ENCODE assay signal across 10 cellular contexts in genomic region chr14:69877492-69877891, GRCh38. TPM values are rescaled to one million over a fixed set of nuclear protein-coding genes. Genes with fewer than 3 reads are reported as not detected.
DNase-seq lines count a peak whose midpoint lies in the region; ATAC-seq and TF ChIP-seq lines count a peak whose summit lies in the region.
"Had no signal": no experiment of that assay in that cellular context is flagged by ENCODE, and none has a peak within 500 bp of the region (broad histone marks: within the 10 kb centered on the region; RNA-seq: fewer than 3 reads in every experiment).

No MANE protein-coding gene starts in this region.

- no peaks in the 10 kb centered on the region for H3K9me3 ChIP-seq in HCT116 (ENCODE audit: control insufficient read depth in 1 of 2, insufficient read depth in 1 of 2, low read depth in 1 of 2, low read length in 2 of 2)
- no peaks in the 10 kb centered on the region for H3K9me3 ChIP-seq in SK-N-SH

- peak; percentile 78 for ATAC-seq in HCT116
- ATAC-seq in GM21576 (IDR thresholded peaks at IDR 0.05; ENCODE audit: unreplicated experiment): no peak
- no peak for ATAC-seq in stimulated activated naive CD8-positive, alpha-beta T cell treated with anti-CD3 and anti-CD28 coated beads, Interleukin-15, Interleukin-2, amounts not matched to agents 100 U/mL and 50 U/mL, for 24 hours
- ATAC-seq: activated CD4-positive, CD25-positive, alpha-beta regulatory T cell treated with anti-CD3 and anti-CD28 coated beads, Interleukin-2, amount 50 U/mL, for 24 hours had no signal

- intact Hi-C loops in HCT116 (cut with micrococcal nuclease): loop anchor here (1.0 to 5.0 kb wide), 4 partner anchors 136 to 440 kb away; no protein-coding TSS in a partner anchor

- H3K4me1 ChIP-seq in HCT116 (ENCODE audit: control insufficient read depth in 1 of 2, insufficient read depth in 2 of 2, low read length in 2 of 2) (no peaks in the 10 kb centered on the region), SK-N-SH (ENCODE audit: control insufficient read depth in 1 of 2, insufficient read depth in 2 of 2, low read depth in 1 of 2, low read length in 1 of 2) (peaks cover 0 to 27% of the 10 kb centered on the region in 2 experiments; a peak in 1 of 4 replicates)

- H3K4me2 ChIP-seq in HCT116 (ENCODE audit: low read length) (no peak overlapping the region), SK-N-SH (no peak overlapping the region)

- no peaks in the 10 kb centered on the region for H3F3A ChIP-seq in SK-N-SH (replicated peaks; ENCODE audit: insufficient read depth)

- WGBS in SK-N-SH (ENCODE audit: low lambda C conversion rate): 35% methylated on average over 2 of the region's 2 CpGs

- no peaks in the 10 kb centered on the region for H4K20me1 ChIP-seq in HCT116 (ENCODE audit: insufficient read depth)
- no peaks in the 10 kb centered on the region for H4K20me1 ChIP-seq in SK-N-SH (ENCODE audit: insufficient read depth)

- H3K36me3 ChIP-seq in HCT116 (ENCODE audit: control insufficient read depth in 1 of 2, insufficient read depth in 2 of 2, low read length in 2 of 2): no peaks in the 10 kb centered on the region
- H3K36me3 ChIP-seq in SK-N-SH (replicated peaks in 1 of 2; ENCODE audit: control insufficient read depth in 1 of 2, insufficient read depth in 2 of 2, low read length in 1 of 2): no peaks in the 10 kb centered on the region

- no peak overlapping the region for H3K9ac ChIP-seq in HCT116 (ENCODE audit: low read length)
- no peak overlapping the region for H3K9ac ChIP-seq in SK-N-SH

- DNase-seq in AG09319 (ENCODE audit: extremely low read depth, low read depth): no peak
- DNase-seq in HCT116 (ENCODE audit: low read depth, low spot score): peak; percentile 29
- DNase-seq in SK-N-SH: peak; percentile 61
- DNase-seq in iris pigment epithelial cell (ENCODE audit: low read depth): peak; percentile 70
- no peak for DNase-seq in activated CD8-positive, alpha-beta memory T cell treated with anti-CD3 and anti-CD28 coated beads, Interleukin-2, amount 50 U/mL, for 4 hours
- no peak for DNase-seq in GF-D8 (lab: John Stamatoyannopoulos, UW)
- no peak for DNase-seq in stimulated activated naive CD8-positive, alpha-beta T cell treated with anti-CD3 and anti-CD28 coated beads, Interleukin-15, Interleukin-2, amounts not matched to agents 100 U/mL and 50 U/mL, for 24 hours
- DNase-seq: left cardiac atrium had no signal

- TF ChIP-seq RAD21 in HCT116 (IDR thresholded peaks at IDR 0.05; ENCODE audit: low read depth) (peak; percentile 58), SK-N-SH (IDR thresholded peaks at IDR 0.05; ENCODE audit: low read length) (peak; percentile 69)

- no peak for TF ChIP-seq POLR2A in HCT116 (IDR thresholded peaks at IDR 0.05; ENCODE audit: borderline replicate concordance, extremely low read depth, insufficient read depth, insufficient read length)

- H3K27ac ChIP-seq in HCT116 (ENCODE audit: low read depth, low read length): no peak overlapping the region
- H3K27ac ChIP-seq in SK-N-SH (ENCODE audit: low read depth in 2 of 2, low read length in 1 of 2): no peak overlapping the region

- POLR2A ChIA-PET in HCT116 (lab: Charles Lee) (interaction anchor here (1.0 kb wide), 1 partner anchor 151 kb away, joined by 3 read pairs; no protein-coding TSS in a partner anchor), SK-N-SH (lab: Yijun Ruan, JAX) (no interaction called here)

- TF ChIP-seq CTCF in AG09319 (IDR thresholded peaks at IDR 0.05; ENCODE audit: low read depth, low read length) (peak; percentile 10), HCT116 (IDR thresholded peaks at IDR 0.05 in 2 of 3, conservative IDR thresholded peaks at IDR 0.05 in 1 of 3; ENCODE audit: borderline replicate concordance in 1 of 3, insufficient read depth in 1 of 3, low read depth in 2 of 3, low read length in 2 of 3) (peak; percentile 47 to 62 (median 61); a peak in 5 of 6 replicates), SK-N-SH (IDR thresholded peaks at IDR 0.05) (peak; percentile 46)

- RAD21 ChIA-PET in HCT116 (lab: Charles Lee; ENCODE audit: low non-redundant PET in 1 of 2, low total read pairs in 2 of 2, uncharacterized antibody in 2 of 2, unreplicated experiment in 2 of 2): interaction anchor here (1.0 to 2.2 kb wide), 2 partner anchors 151 kb away, joined by 4 to 6 read pairs; no protein-coding TSS in a partner anchor

- H3K27me3 ChIP-seq in HCT116 (ENCODE audit: insufficient read depth, low read length): peaks cover 19% of the 10 kb centered on the region
- 0 out of 2 replicates have a peak, but pooled peaks cover 13% of the 10 kb centered on the region for H3K27me3 ChIP-seq in SK-N-SH (ENCODE audit: insufficient read depth)

- H3K9me2 ChIP-seq in HCT116 (ENCODE audit: insufficient read depth) (no peaks in the 10 kb centered on the region), SK-N-SH (no peaks in the 10 kb centered on the region)

- H3K4me3 ChIP-seq in HCT116 (replicated peaks in 1 of 2; ENCODE audit: low read depth in 1 of 2, low read length in 2 of 2) (no peak overlapping the region), SK-N-SH (ENCODE audit: low read depth in 2 of 2, low read length in 1 of 2) (peak overlapping the region in 1 of 2 experiments; percentile 23; a peak in 1 of 4 replicates)

- TF ChIP-seq EP300 in SK-N-SH (IDR thresholded peaks at IDR 0.05; ENCODE audit: borderline replicate concordance in 1 of 2, low read depth in 1 of 2, low read length in 1 of 2): no peak

- H2AFZ ChIP-seq in HCT116 (ENCODE audit: low read depth, low read length, poor library complexity, severe bottlenecking) (no peak overlapping the region), SK-N-SH (ENCODE audit: low read depth) (no peak overlapping the region)

- BruUV-seq in HCT116 (replicated peaks; lab: Mats Ljungman, UMichigan): no TSS peak

- CTCF ChIA-PET in HCT116 (lab: Charles Lee): interaction anchor here (1.0 to 2.9 kb wide), 5 partner anchors 10 to 197 kb away, joined by 3 to 24 read pairs (median 4); no protein-coding TSS in a partner anchor
- CTCF ChIA-PET in SK-N-SH (lab: Yijun Ruan, JAX): interaction anchor here (0.7 to 7.0 kb wide), 41 partner anchors 8 to 445 kb away, joined by 3 to 113 read pairs (median 5); no protein-coding TSS in a partner anchor

- H3K79me2 ChIP-seq in HCT116 (ENCODE audit: insufficient read depth, low read length) (no peaks in the 10 kb centered on the region), SK-N-SH (ENCODE audit: insufficient read depth) (no peaks in the 10 kb centered on the region)

TF ChIP-seq in HCT116, 20 proteins besides CTCF, POLR2A, EP300 and RAD21 (continues in another document):
- TF ChIP-seq ZNF274 (IDR thresholded peaks at IDR 0.05; ENCODE audit: low read depth, low read length) (no peak), CEBPB (IDR thresholded peaks at IDR 0.05; ENCODE audit: low read depth) (no peak), ELF1 (IDR thresholded peaks at IDR 0.05; ENCODE audit: borderline replicate concordance, low read depth) (no peak), JUND (IDR thresholded peaks at IDR 0.05) (no peak)
- TF ChIP-seq, protein P1, sequence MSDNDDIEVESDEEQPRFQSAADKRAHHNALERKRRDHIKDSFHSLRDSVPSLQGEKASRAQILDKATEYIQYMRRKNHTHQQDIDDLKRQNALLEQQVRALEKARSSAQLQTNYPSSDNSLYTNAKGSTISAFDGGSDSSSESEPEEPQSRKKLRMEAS (IDR thresholded peaks at IDR 0.05): no peak

TF ChIP-seq in SK-N-SH, 30 proteins besides CTCF, POLR2A, EP300 and RAD21:
- TF ChIP-seq MXI1 (IDR thresholded peaks at IDR 0.05; ENCODE audit: low read depth, low read length) (no peak), GABPA (IDR thresholded peaks at IDR 0.05; ENCODE audit: low read depth) (no peak), SMC3 (IDR thresholded peaks at IDR 0.05; ENCODE audit: low read depth, low read length) (peak; percentile 38; the same call in 1 of the 2 replicates), ELF1 (IDR thresholded peaks at IDR 0.05) (no peak), TEAD4 (IDR thresholded peaks at IDR 0.05; ENCODE audit: borderline replicate concordance, insufficient read depth) (no peak)

RNA-seq across cellular contexts. Expression of gene SMOC1, which starts 1.7 kb away (rescaled TPM):
- total RNA-seq in HCT116 (2021; ENCODE audit: unreplicated experiment): not detected
- not detected in 2 replicates for polyA plus RNA-seq in HCT116 (2012)
- not detected in 2 replicates for polyA plus RNA-seq in SK-N-SH (2012; rRNA removed)
- polyA plus RNA-seq in SK-N-SH (2012; cell fraction: cytosol; rRNA removed): 0.01 TPM in 1 of 2 replicates, not detected in the other
- 0.06 TPM in 1 of 2 replicates, not detected in the other for polyA plus RNA-seq in SK-N-SH (2012; cell fraction: nucleus; rRNA removed)

Comparison
In these comparisons a context has a peak if more than half of its experiments do, and no peak if none do; other contexts are left out.
1. DNase-seq: peak in HCT116 (single experiment), SK-N-SH (single experiment) and iris pigment epithelial cell (single experiment); none in AG09319 (single experiment), activated CD8-positive, alpha-beta memory T cell treated with anti-CD3 and anti-CD28 coated beads, Interleukin-2, amount 50 U/mL, for 4 hours (single experiment), GF-D8 (single experiment) and stimulated activated naive CD8-positive, alpha-beta T cell treated with anti-CD3 and anti-CD28 coated beads, Interleukin-15, Interleukin-2, amounts not matched to agents 100 U/mL and 50 U/mL, for 24 hours (single experiment).
2. CTCF ChIP-seq: peak in every context shown above with its lines; median percentile 61 in HCT116; 46 in SK-N-SH; 10 in AG09319.